Comparison of ENCODE assay signal across 10 cellular contexts in the genomic region with DNA sequence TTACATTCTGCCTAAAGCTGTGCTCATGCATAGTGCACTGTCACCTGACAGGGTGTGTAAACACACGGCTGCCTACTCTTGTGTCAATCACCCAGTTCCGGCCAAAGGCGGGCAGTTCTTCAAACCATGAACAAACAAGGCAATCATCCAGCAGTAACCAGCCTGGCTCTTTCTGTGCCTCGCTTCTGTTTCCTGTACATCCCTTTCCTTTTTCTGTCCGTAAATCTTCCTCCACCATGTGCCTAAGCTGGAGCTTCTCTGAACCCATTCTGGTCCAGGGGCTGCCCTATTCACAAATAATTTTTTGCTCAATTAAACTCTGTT.
A peak's percentile ranks its signal among the peaks of the same experiment; 100 is the strongest.
DNase-seq lines count a peak whose midpoint lies in the region; ATAC-seq and TF ChIP-seq lines count a peak whose summit lies in the region.
"Had no signal": no experiment of that assay in that cellular context is flagged by ENCODE, and none has a peak within 500 bp of the region (broad histone marks: within the 10 kb centered on the region; RNA-seq: fewer than 3 reads in every experiment).

No MANE protein-coding gene starts in this region.

- TF ChIP-seq CTCF in GM10248 (IDR thresholded peaks at IDR 0.05; ENCODE audit: control extremely low read depth, extremely low read depth, low read depth, missing control alignments): no peak

- no peaks in the 10 kb centered on the region for H3K9me3 Mint-ChIP-seq in natural killer cell treated with Interleukin-12 subunit alpha and Interleukin-12 subunit beta and Interleukin-15 and Interleukin-18, amount 100 ng/mL, for 72 hours
- H3K9me3 Mint-ChIP-seq: activated CD4-positive, alpha-beta T cell treated with anti-CD3 and anti-CD28 coated beads, Interleukin-2, amount 10 ng/mL, durations not matched to agents 7 days and 5 days had no signal

- H3K27ac Mint-ChIP-seq in natural killer cell treated with Interleukin-12 subunit alpha and Interleukin-12 subunit beta and Interleukin-15 and Interleukin-18, amount 100 ng/mL, for 72 hours: peak overlapping the region in 1 of 2 donors; percentile 16
- H3K27ac Mint-ChIP-seq: activated CD4-positive, alpha-beta T cell treated with anti-CD3 and anti-CD28 coated beads, Interleukin-2, amount 10 ng/mL, durations not matched to agents 7 days and 5 days had no signal

- peak in 1 of 2 donors; percentile 65 for ATAC-seq in natural killer cell treated with Interleukin-12 subunit alpha and Interleukin-12 subunit beta and Interleukin-15 and Interleukin-18, amount 100 ng/mL, for 72 hours
- ATAC-seq in HG03159 (IDR thresholded peaks at IDR 0.05; ENCODE audit: unreplicated experiment): no peak
- ATAC-seq in HG02852 (IDR thresholded peaks at IDR 0.05; ENCODE audit: unreplicated experiment): no peak

- no peaks in the 10 kb centered on the region for H3K27me3 Mint-ChIP-seq in natural killer cell treated with Interleukin-12 subunit alpha and Interleukin-12 subunit beta and Interleukin-15 and Interleukin-18, amount 100 ng/mL, for 72 hours
- H3K27me3 Mint-ChIP-seq: activated CD4-positive, alpha-beta T cell treated with anti-CD3 and anti-CD28 coated beads, Interleukin-2, amount 10 ng/mL, durations not matched to agents 7 days and 5 days had no signal

- peaks cover 7 to 13% of the 10 kb centered on the region in 2 donors for H3K4me1 Mint-ChIP-seq in natural killer cell treated with Interleukin-12 subunit alpha and Interleukin-12 subunit beta and Interleukin-15 and Interleukin-18, amount 100 ng/mL, for 72 hours (ENCODE audit: low read depth in 2 of 2)

- H3K36me3 Mint-ChIP-seq in natural killer cell treated with Interleukin-12 subunit alpha and Interleukin-12 subunit beta and Interleukin-15 and Interleukin-18, amount 100 ng/mL, for 72 hours: no peaks in the 10 kb centered on the region

- H3K4me3 Mint-ChIP-seq in natural killer cell treated with Interleukin-12 subunit alpha and Interleukin-12 subunit beta and Interleukin-15 and Interleukin-18, amount 100 ng/mL, for 72 hours: peak overlapping the region; percentile 21
- H3K4me3 Mint-ChIP-seq: activated CD4-positive, alpha-beta T cell treated with anti-CD3 and anti-CD28 coated beads, Interleukin-2, amount 10 ng/mL, durations not matched to agents 7 days and 5 days had no signal

- CTCF ChIA-PET in GM10248 (lab: Yijun Ruan, JAX): interaction anchor here (0.9 to 1.8 kb wide), 4 partner anchors 9 to 496 kb away, joined by 3 to 4 read pairs (median 3); no protein-coding TSS in a partner anchor

- POLR2A ChIA-PET in GM10248 (lab: Yijun Ruan, JAX): interaction anchor here (0.9 kb wide), 1 partner anchor 28 kb away, joined by 3 read pairs; no protein-coding TSS in a partner anchor

- in situ Hi-C loops in T47D (cut with HindIII; ENCODE audit: low pct_unique_long_range_greater_than_20kb, low sequenced_read_pairs): no loop called here

- DNase-seq in ELR (ENCODE audit: low read depth): peak; percentile 44
- peak; percentile 57 for DNase-seq in NCI-H146 (lab: John Stamatoyannopoulos, UW)
- peak; percentile 39 to 96 for DNase-seq in T47D (ENCODE audit: low read depth in 1 of 2, low spot score in 1 of 2)
- no peak for DNase-seq in natural killer cell treated with Interleukin-12 subunit alpha and Interleukin-12 subunit beta and Interleukin-15 and Interleukin-18, amount 100 ng/mL, for 72 hours (ENCODE audit: low spot score)
- DNase-seq in GM10248 (ENCODE audit: extremely low spot score): no peak
- no peak for DNase-seq in anterior cingulate cortex (lab: John Stamatoyannopoulos, UW)
- DNase-seq: activated CD4-positive, alpha-beta T cell treated with anti-CD3 and anti-CD28 coated beads, Interleukin-2, amount 10 ng/mL, durations not matched to agents 7 days and 5 days; erythroblast had no signal

Comparison
In these comparisons a context has a peak if more than half of its experiments do, and no peak if none do; other contexts are left out.
1. DNase-seq: peak in ELR (single experiment), NCI-H146 (single experiment) and T47D (2 of 2); none in natural killer cell treated with Interleukin-12 subunit alpha and Interleukin-12 subunit beta and Interleukin-15 and Interleukin-18, amount 100 ng/mL, for 72 hours (single experiment), GM10248 (single experiment) and anterior cingulate cortex (0 of 58).